10 cellular contexts compared by ENCODE assay signal in genomic region chr2:168495524-168495923, GRCh38. TPM values are rescaled to one million over a fixed set of nuclear protein-coding genes. Genes with fewer than 3 reads are reported as not detected.
A peak's percentile ranks its signal among the peaks of the same experiment; 100 is the strongest.
DNase-seq lines count a peak whose midpoint lies in the region; ATAC-seq and TF ChIP-seq lines count a peak whose summit lies in the region.
"Had no signal": no experiment of that assay in that cellular context is flagged by ENCODE, and none has a peak within 500 bp of the region (broad histone marks: within the 10 kb centered on the region; RNA-seq: fewer than 3 reads in every experiment).

No MANE protein-coding gene starts in this region.

- WGBS in lower leg skin, 2 donors, result 79 to 94% methylated on average over 1 of the region's 1 CpG

- ATAC-seq in GM19023 (IDR thresholded peaks at IDR 0.05; ENCODE audit: unreplicated experiment), result peak; percentile 80
- peak; percentile 90 for ATAC-seq in HG02678 (IDR thresholded peaks at IDR 0.05; ENCODE audit: unreplicated experiment)
- ATAC-seq in HG03558 (IDR thresholded peaks at IDR 0.05; ENCODE audit: extremely low read depth, unreplicated experiment), result peak; percentile 82

- H3K36me3 ChIP-seq in GM06990 (ENCODE audit: control insufficient read depth, insufficient read depth, low read length), result 0 out of 2 replicates have a peak, but pooled peaks cover 1% of the 10 kb centered on the region
- H3K36me3 ChIP-seq: uterus had no signal

- H3K4me3 ChIP-seq in GM06990 (replicated peaks; ENCODE audit: low read depth, low read length) (no peak overlapping the region; the same call in 1 of the 2 replicates), lower leg skin (ENCODE audit: low read depth, poor library complexity, severe bottlenecking) (no peak overlapping the region)
- H3K4me3 ChIP-seq: BLaER1 treated with 17β-estradiol and CSF1 and Interleukin-3, amounts not matched to agents 10 nM and 100 nM; uterus had no signal

- DNase-seq in GM06990 (ENCODE audit: extremely low read depth, insufficient read length) (peak; percentile 71), DMS114 treated with DMSO at 0.1 percent for 48 hours (lab: John Stamatoyannopoulos, UW; ENCODE audit: unreplicated experiment) (no peak), lower leg skin (ENCODE audit: low spot score in 2 of 2) (no peak), NCI-H748 (lab: John Stamatoyannopoulos, UW; ENCODE audit: unreplicated experiment) (no peak), NCI-H524 (lab: John Stamatoyannopoulos, UW) (no peak)
- DNase-seq: uterus had no signal

- TF ChIP-seq CTCF in GM06990 (IDR thresholded peaks at IDR 0.05; ENCODE audit: insufficient read depth, low read length, poor library complexity, severe bottlenecking) (no peak), lower leg skin (IDR thresholded peaks at IDR 0.05) (no peak)

- intact Hi-C loops in lower leg skin (cut with DNase I; ENCODE audit: low total_unique reads), result no loop called here

- H3K27me3 ChIP-seq in GM06990 (replicated peaks; ENCODE audit: control insufficient read depth, insufficient read depth, low read length), result no peaks in the 10 kb centered on the region
- H3K27me3 ChIP-seq: BLaER1 treated with 17β-estradiol and CSF1 and Interleukin-3, amounts not matched to agents 10 nM and 100 nM; uterus had no signal

- TF ChIP-seq POLR2A in lower leg skin (IDR thresholded peaks at IDR 0.05), result no peak

RNA-seq across cellular contexts. Expression of gene CERS6, which starts 39.5 kb away (rescaled TPM):
- 10 to 100 TPM; 53.7 to 78.3 (median 63.8) TPM for total RNA-seq in lower leg skin
